ENCODE assay signal across 8 cellular contexts in the genomic region with DNA sequence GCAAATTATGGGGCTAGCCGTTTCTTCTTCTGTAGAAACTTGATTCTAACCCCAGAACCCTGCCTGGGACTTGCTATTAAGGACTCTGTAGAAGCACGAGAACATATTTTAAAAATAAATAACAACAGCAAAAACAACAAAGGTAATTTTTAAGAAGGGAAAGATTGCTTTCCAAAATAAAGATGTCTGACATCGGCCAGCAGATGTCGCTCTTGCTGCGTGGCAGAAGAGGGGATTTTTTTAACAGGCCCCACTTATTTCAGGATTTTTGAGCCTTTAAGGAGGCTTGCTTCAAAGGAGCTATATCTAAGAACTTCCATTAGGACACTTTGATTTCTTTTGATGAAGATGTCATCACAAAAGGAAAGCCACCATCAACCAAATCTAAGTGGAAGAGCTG.
DNase-seq lines count a peak whose midpoint lies in the region; TF ChIP-seq lines count a peak whose summit lies in the region.

No MANE protein-coding gene starts in this region.

- no peaks in the 10 kb centered on the region for H3K4me1 Mint-ChIP-seq in Calu3 (ENCODE audit: low read depth, unreplicated experiment)

- H3K27ac Mint-ChIP-seq in Calu3 (ENCODE audit: unreplicated experiment): no peak overlapping the region

- no peaks in the 10 kb centered on the region for H3K9me3 Mint-ChIP-seq in Calu3 (ENCODE audit: low read depth, unreplicated experiment)

- H3K4me3 Mint-ChIP-seq in Calu3 (ENCODE audit: low read depth, unreplicated experiment): no peak overlapping the region

- CTCF ChIA-PET in Calu3 (lab: Charles Lee): interaction anchor here (0.7 to 2.0 kb wide), 7 partner anchors 11 to 523 kb away, joined by 3 to 26 read pairs (median 4); partner anchors contain the start of gene GEMIN8

- H3K27me3 Mint-ChIP-seq in Calu3 (ENCODE audit: unreplicated experiment): no peaks in the 10 kb centered on the region

- intact Hi-C loops in Calu3 (cut with micrococcal nuclease; ENCODE audit: unreplicated experiment): loop anchor here (1.0 kb wide), 2 partner anchors 140 to 526 kb away; no protein-coding TSS in a partner anchor

- no peaks in the 10 kb centered on the region for H3K36me3 Mint-ChIP-seq in Calu3 (ENCODE audit: insufficient read depth, unreplicated experiment)

- DNase-seq in Calu3: peak; percentile 42
- DNase-seq in Jurkat, Clone E6-1 (ENCODE audit: low read depth, low spot score): peak; percentile 42
- DNase-seq in SW480 (ENCODE audit: low spot score): peak; percentile 15
- peak; percentile 38 for DNase-seq in amniotic stem cell (lab: John Stamatoyannopoulos, UW)
- DNase-seq in hippocampal formation (lab: John Stamatoyannopoulos, UW): peak; percentile 5 to 41
- peak; percentile 14 to 30 (median 16) for DNase-seq in stimulated activated CD4-positive, alpha-beta T cell treated with anti-CD3 and anti-CD28 coated beads, Interleukin-1b, Interleukin-23, amount 100 ng/mL, for 24 hours (ENCODE audit: low read depth in 4 of 4, low spot score in 1 of 4)
- DNase-seq in NCI-H2029 treated with DMSO at 0.1 percent for 48 hours (lab: John Stamatoyannopoulos, UW): no peak
- DNase-seq in NCI-H510A treated with DMSO at 0.1 percent for 48 hours (lab: John Stamatoyannopoulos, UW): no peak

- TF ChIP-seq CTCF in Calu3 (IDR thresholded peaks at IDR 0.05; ENCODE audit: unreplicated experiment): peak; percentile 41

- no peak overlapping the region for H3K4me3 ChIP-seq in Jurkat, Clone E6-1 (ENCODE audit: low read length)

- no TSS peak for BruUV-seq in Calu3 (replicated peaks; lab: Mats Ljungman, UMichigan)

Comparison
In these comparisons a context has a peak if more than half of its experiments do, and no peak if none do; other contexts are left out.
1. DNase-seq: peak in Calu3 (single experiment), Jurkat, Clone E6-1 (single experiment), SW480 (single experiment), amniotic stem cell (single experiment), hippocampal formation (2 of 2) and stimulated activated CD4-positive, alpha-beta T cell treated with anti-CD3 and anti-CD28 coated beads, Interleukin-1b, Interleukin-23, amount 100 ng/mL, for 24 hours (4 of 4); none in NCI-H2029 treated with DMSO at 0.1 percent for 48 hours (single experiment) and NCI-H510A treated with DMSO at 0.1 percent for 48 hours (single experiment).